ENCODE assay signal across 20 cellular contexts in genomic region chr17:39073916-39074315, GRCh38.
DNase-seq lines count a peak whose midpoint lies in the region; ATAC-seq, FAIRE-seq and TF ChIP-seq lines count a peak whose summit lies in the region.
"Had no signal": no experiment of that assay in that cellular context is flagged by ENCODE, and none has a peak within 500 bp of the region (broad histone marks: within the 10 kb centered on the region; RNA-seq: fewer than 3 reads in every experiment).

No MANE protein-coding gene starts in this region.

- H3K79me2 ChIP-seq in mammary epithelial cell (ENCODE audit: insufficient read depth, low read length), result no peaks in the 10 kb centered on the region
- H3K79me2 ChIP-seq in keratinocyte (ENCODE audit: control insufficient read depth, insufficient read depth, low read length), result no peaks in the 10 kb centered on the region

- H3K9ac ChIP-seq in mammary epithelial cell (ENCODE audit: insufficient read depth, low read length) (no peak overlapping the region), keratinocyte (ENCODE audit: control insufficient read depth, extremely low read depth, insufficient read depth, low read length) (no peak overlapping the region)
- H3K9ac ChIP-seq: KMS-11, SK-N-SH had no signal

- in situ Hi-C loops in mammary epithelial cell (cut with MboI; ENCODE audit: low sequenced_read_pairs in 2 of 2), result no loop called here

- no peaks in the 10 kb centered on the region for H3K9me3 ChIP-seq in mammary epithelial cell (replicated peaks; ENCODE audit: insufficient read depth, low read length)
- no peaks in the 10 kb centered on the region for H3K9me3 ChIP-seq in breast epithelium
- H3K9me3 ChIP-seq in WERI-Rb-1 (ENCODE audit: severe bottlenecking), result no peaks in the 10 kb centered on the region
- H3K9me3 ChIP-seq in keratinocyte (ENCODE audit: control insufficient read depth, low read depth, low read length), result no peaks in the 10 kb centered on the region
- no peaks in the 10 kb centered on the region for H3K9me3 ChIP-seq in pancreas
- H3K9me3 ChIP-seq: A549, SK-N-SH had no signal

- intact Hi-C loops in mammary epithelial cell (cut with micrococcal nuclease), result no loop called here
- intact Hi-C loops in breast epithelium (cut with DNase I; ENCODE audit: low total_unique reads), result no loop called here
- intact Hi-C loops in pancreas (cut with DNase I), result loop anchor here in 1 of 3 donors (10.0 kb wide), 1 partner anchor 69 kb away; no protein-coding TSS in a partner anchor

- H4K20me1 ChIP-seq in mammary epithelial cell (ENCODE audit: insufficient read depth, low read length), result no peaks in the 10 kb centered on the region
- no peaks in the 10 kb centered on the region for H4K20me1 ChIP-seq in keratinocyte (ENCODE audit: control insufficient read depth, extremely low read depth, insufficient read depth, low read length)

- peak; percentile 97 for FAIRE-seq in keratinocyte (lab: Jason Lieb, UNC)
- FAIRE-seq in pancreas (lab: Jason Lieb, UNC), result no peak

- DNase-seq in mammary epithelial cell (peak; percentile 86), breast epithelium (ENCODE audit: low spot score in 2 of 2) (no peak), WERI-Rb-1 (no peak), keratinocyte (ENCODE audit: low read depth, low spot score) (peak; percentile 84), omental fat pad (ENCODE audit: low spot score) (no peak), pancreas (no peak), hepatic stellate cell (ENCODE audit: low spot score) (no peak)
- DNase-seq: CD4-positive, alpha-beta memory T cell; GOT3; NCI-H1436 treated with DMSO at 0.1 percent for 48 hours; NCI-H2029 treated with DMSO at 0.1 percent for 48 hours; NCI-H510A treated with DMSO at 0.1 percent for 48 hours; NCI-H774; OCI-M1; SHP77 treated with DMSO at 0.1 percent for 48 hours; SK-N-SH had no signal

- no peak for TF ChIP-seq CTCF in mammary epithelial cell (conservative IDR thresholded peaks at IDR 0.05 in 1 of 2, IDR thresholded peaks at IDR 0.05 in 1 of 2; ENCODE audit: extremely low read depth in 1 of 2, insufficient read depth in 1 of 2, low read depth in 1 of 2, low read length in 2 of 2)
- TF ChIP-seq CTCF in breast epithelium (IDR thresholded peaks at IDR 0.05), result no peak
- no peak for TF ChIP-seq CTCF in WERI-Rb-1 (IDR thresholded peaks at IDR 0.05; ENCODE audit: low read depth, low read length)
- TF ChIP-seq CTCF in keratinocyte (optimal IDR thresholded peaks at IDR 0.05 in 1 of 3, IDR thresholded peaks at IDR 0.05 in 1 of 3, conservative IDR thresholded peaks at IDR 0.05 in 1 of 3; ENCODE audit: extremely low read depth in 1 of 3, insufficient read depth in 2 of 3, low read length in 3 of 3), result no peak
- no peak for TF ChIP-seq CTCF in omental fat pad (IDR thresholded peaks at IDR 0.05)
- TF ChIP-seq CTCF in pancreas (IDR thresholded peaks at IDR 0.05), result no peak

- H3K36me3 ChIP-seq in mammary epithelial cell (ENCODE audit: insufficient read depth, low read length) (no peaks in the 10 kb centered on the region), breast epithelium (no peaks in the 10 kb centered on the region), WERI-Rb-1 (peaks cover 4% of the 10 kb centered on the region), keratinocyte (ENCODE audit: control insufficient read depth in 2 of 2, extremely low read depth in 1 of 2, insufficient read depth in 2 of 2, low read length in 2 of 2) (no peaks in the 10 kb centered on the region), pancreas (no peaks in the 10 kb centered on the region)

- no peaks in the 10 kb centered on the region for H3K9me1 ChIP-seq in keratinocyte (ENCODE audit: control insufficient read depth, extremely low read depth, insufficient read depth, low read length)

- H3K4me2 ChIP-seq in mammary epithelial cell (ENCODE audit: insufficient read depth, low read depth, low read length), result peak overlapping the region; percentile 60
- peak overlapping the region; percentile 49 for H3K4me2 ChIP-seq in keratinocyte (ENCODE audit: control insufficient read depth, extremely low read depth, insufficient read depth, low read depth, low read length)
- H3K4me2 ChIP-seq: A549, KMS-11, SK-N-SH had no signal

- no peak for TF ChIP-seq POLR2A in breast epithelium (IDR thresholded peaks at IDR 0.05)

- dilution Hi-C loops in mammary epithelial cell (cut with HindIII; ENCODE audit: low sequenced_read_pairs) (no loop called here), keratinocyte (cut with MboI; ENCODE audit: extremely low pct_ligation_motif_present, low sequenced_read_pairs) (no loop called here)

- H3K4me1 ChIP-seq in mammary epithelial cell (ENCODE audit: insufficient read depth, low read length) (peaks cover 17% of the 10 kb centered on the region), breast epithelium (no peaks in the 10 kb centered on the region), keratinocyte (ENCODE audit: control insufficient read depth, extremely low read depth, insufficient read depth, low read length) (peaks cover 17% of the 10 kb centered on the region), pancreas (no peaks in the 10 kb centered on the region)
- H3K4me1 ChIP-seq: A549 had no signal

- ATAC-seq in omental fat pad (ENCODE audit: low FRiP score), result no peak
- ATAC-seq in pancreas, result no peak
- no peak for ATAC-seq in HG02885 (IDR thresholded peaks at IDR 0.05; ENCODE audit: poor library complexity, unreplicated experiment)
- ATAC-seq: A549, HCT116 had no signal

- H3K27ac ChIP-seq in mammary epithelial cell (ENCODE audit: insufficient read depth, low read depth, low read length) (no peak overlapping the region), breast epithelium (no peak overlapping the region), WERI-Rb-1 (peak overlapping the region; percentile 49), keratinocyte (ENCODE audit: control insufficient read depth, insufficient read depth, low read length) (no peak overlapping the region), pancreas (no peak overlapping the region)
- H3K27ac ChIP-seq: A549, KMS-11 had no signal

- H3K4me3 ChIP-seq in mammary epithelial cell (replicated peaks in 1 of 3; ENCODE audit: insufficient read depth in 1 of 3, low read depth in 2 of 3, low read length in 3 of 3), result no peak overlapping the region
- no peak overlapping the region for H3K4me3 ChIP-seq in breast epithelium
- no peak overlapping the region for H3K4me3 ChIP-seq in WERI-Rb-1 (ENCODE audit: low read depth, low read length)
- H3K4me3 ChIP-seq in keratinocyte (ENCODE audit: control insufficient read depth in 2 of 3, extremely low read depth in 1 of 3, insufficient read depth in 2 of 3, low read depth in 1 of 3, low read length in 3 of 3), result no peak overlapping the region
- H3K4me3 ChIP-seq in pancreas, result no peak overlapping the region
- H3K4me3 ChIP-seq: A549 had no signal

- CTCF ChIA-PET in mammary epithelial cell (lab: Charles Lee; ENCODE audit: low non-redundant PET), result interaction anchor here (0.6 kb wide), 1 partner anchor 80 kb away, joined by 3 read pairs; no protein-coding TSS in a partner anchor

- no TSS peak for BruUV-seq in mammary epithelial cell (replicated peaks; lab: Mats Ljungman, UMichigan)

- 0% methylated on average over 1 of the region's 1 CpG for WGBS in mammary epithelial cell (ENCODE audit: low coverage, missing lambda C conversion rate)
- WGBS in pancreas, 2 donors, result 76 to 93% methylated on average over 1 of the region's 1 CpG

- no peaks in the 10 kb centered on the region for H3K27me3 ChIP-seq in mammary epithelial cell (ENCODE audit: insufficient read depth, low read length)
- no peaks in the 10 kb centered on the region for H3K27me3 ChIP-seq in breast epithelium
- no peaks in the 10 kb centered on the region for H3K27me3 ChIP-seq in WERI-Rb-1 (ENCODE audit: insufficient read depth, low read depth, severe bottlenecking)
- H3K27me3 ChIP-seq in keratinocyte (ENCODE audit: control insufficient read depth, extremely low read depth, insufficient read depth, low read length), result no peaks in the 10 kb centered on the region
- no peaks in the 10 kb centered on the region for H3K27me3 ChIP-seq in pancreas

- H2AFZ ChIP-seq in mammary epithelial cell (ENCODE audit: low read depth, low read length), result no peak overlapping the region
- no peak overlapping the region for H2AFZ ChIP-seq in keratinocyte (ENCODE audit: control insufficient read depth, low read length)

Comparison
In these comparisons a context has a peak if more than half of its experiments do, and no peak if none do; other contexts are left out.
1. DNase-seq: peak in mammary epithelial cell (single experiment) and keratinocyte (single experiment); none in breast epithelium (0 of 2), WERI-Rb-1 (single experiment), omental fat pad (single experiment), pancreas (0 of 6) and hepatic stellate cell (single experiment).